In the genomic region with DNA sequence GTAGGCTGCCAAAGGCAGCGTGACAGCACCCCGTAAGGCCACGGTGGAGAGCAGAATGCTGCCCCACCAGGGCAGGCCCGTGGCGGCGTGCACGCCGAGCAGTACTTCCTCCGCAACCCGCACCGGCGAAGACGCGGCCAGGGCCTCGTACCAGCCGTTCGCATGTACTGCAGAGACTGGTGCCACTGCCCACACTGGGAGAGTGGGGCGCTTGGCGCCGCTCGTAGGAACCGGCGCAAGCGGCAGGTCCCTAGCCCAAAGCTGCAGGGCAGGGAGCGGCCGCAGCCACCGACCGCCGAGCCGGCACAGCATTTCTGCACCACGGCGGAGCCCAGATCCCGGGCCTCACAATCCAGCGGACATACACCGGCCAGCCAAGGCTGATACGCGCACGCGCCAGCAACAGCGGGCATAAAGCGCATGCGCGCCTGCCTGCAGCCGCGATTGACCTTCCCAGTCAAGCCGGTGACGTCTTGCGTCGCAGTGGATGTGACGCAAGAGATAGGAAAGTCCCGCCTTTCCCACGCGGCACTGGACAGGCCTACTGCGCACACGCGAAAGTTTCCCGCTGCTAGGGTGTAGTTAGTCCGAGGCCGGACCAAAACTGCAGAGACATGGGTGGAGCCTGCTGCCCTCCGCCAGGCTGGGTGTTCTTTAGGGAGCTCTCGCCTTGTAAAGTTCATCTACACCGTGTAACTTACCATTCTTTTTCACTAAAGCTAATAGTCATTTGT, we compare ENCODE assay signal across 8 cellular contexts. TPM values are rescaled to one million over a fixed set of nuclear protein-coding genes. Genes with fewer than 3 reads are reported as not detected.
DNase-seq lines count a peak whose midpoint lies in the region; ATAC-seq and TF ChIP-seq lines count a peak whose summit lies in the region.

A gene with protein sequence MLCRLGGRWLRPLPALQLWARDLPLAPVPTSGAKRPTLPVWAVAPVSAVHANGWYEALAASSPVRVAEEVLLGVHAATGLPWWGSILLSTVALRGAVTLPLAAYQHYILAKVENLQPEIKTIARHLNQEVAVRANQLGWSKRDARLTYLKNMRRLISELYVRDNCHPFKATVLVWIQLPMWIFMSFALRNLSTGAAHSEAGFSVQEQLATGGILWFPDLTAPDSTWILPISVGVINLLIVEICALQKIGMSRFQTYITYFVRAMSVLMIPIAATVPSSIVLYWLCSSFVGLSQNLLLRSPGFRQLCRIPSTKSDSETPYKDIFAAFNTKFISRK (minus strand): TSS at position 379 of the 734 bp plus-strand sequence. CDS start 67 bp downstream, at position 312.

- H3K36me3 ChIP-seq in lung (ENCODE audit: control insufficient read depth in 2 of 2, insufficient read depth in 2 of 2, low read length in 2 of 2) = peaks cover under 1 to 3% of the 10 kb centered on the region in 2 donors

- CTCF ChIA-PET in activated CD8-positive, alpha-beta memory T cell treated with anti-CD3 and anti-CD28 coated beads for 36 hours (lab: Charles Lee) = interaction anchor here (0.9 to 1.0 kb wide), 2 partner anchors 189 to 190 kb away, joined by 3 read pairs; a partner anchor contains a TSS

- H3K27ac ChIP-seq in lung (ENCODE audit: low read depth in 1 of 2, low read length in 1 of 2) = peak within 1 kb of the TSS; percentile 93 to 95

- no peaks in the 10 kb centered on the region for H3K27me3 ChIP-seq in lung (ENCODE audit: control insufficient read depth, insufficient read depth)

- POLR2A ChIA-PET in activated CD8-positive, alpha-beta memory T cell treated with anti-CD3 and anti-CD28 coated beads for 36 hours (lab: Charles Lee) = interaction anchor here (0.5 to 3.1 kb wide), 3 partner anchors 11 to 189 kb away, joined by 3 to 23 read pairs (median 5); a partner anchor contains a TSS

- no peaks in the 10 kb centered on the region for H3K9me3 ChIP-seq in lung (ENCODE audit: control insufficient read depth in 2 of 2, insufficient read depth in 1 of 2, low read length in 1 of 2)

- peak within 1 kb of the TSS; percentile 70 for H3K4me3 ChIP-seq in lung

- 0% methylated on average over 62 of the region's 62 CpGs for WGBS in lung, 2 donors

- ATAC-seq in lung (ENCODE audit: insufficient read depth, low FRiP score) = peak; percentile 94

- TF ChIP-seq CTCF in GM20000 (IDR thresholded peaks at IDR 0.05; ENCODE audit: extremely low read depth, missing control alignments) (no peak), lung (IDR thresholded peaks at IDR 0.05; ENCODE audit: control extremely low read depth, extremely low read depth) (no peak)

- H3K4me1 ChIP-seq in lung (ENCODE audit: control insufficient read depth in 2 of 2, insufficient read depth in 2 of 2, low read length in 2 of 2) = peaks cover 0 to 7% of the 10 kb centered on the region in 2 donors

- DNase-seq in COLO829 (ENCODE audit: low spot score) = peak; percentile 99
- DNase-seq in GM20000 (ENCODE audit: low spot score) = peak; percentile 88
- peak; percentile 99 for DNase-seq in HT-29 (ENCODE audit: low spot score)
- DNase-seq in NOMO-1 (lab: John Stamatoyannopoulos, UW; ENCODE audit: unreplicated experiment in 2 of 2) = peak; percentile 93 to 95
- DNase-seq in effector CD8-positive, alpha-beta T cell (lab: John Stamatoyannopoulos, UW) = peak; percentile 92
- DNase-seq in lung (ENCODE audit: low spot score) = peak; percentile 98
- peak; percentile 87 to 90 (median 89) for DNase-seq in stimulated activated CD4-positive, alpha-beta T cell treated with anti-CD3 and anti-CD28 coated beads, TNF-alpha, amount 100 ng/mL, for 4 hours (ENCODE audit: low read depth in 3 of 3)

RNA-seq across cellular contexts. Expression of the gene that starts here (rescaled TPM):
- 19.1 and 33.7 TPM in 2 replicates for total RNA-seq in HT-29 (2014; rRNA removed; shearing (Covaris generic))
- 10 to 100 TPM; 26.2 to 26.3 TPM for total RNA-seq in activated CD8-positive, alpha-beta memory T cell treated with anti-CD3 and anti-CD28 coated beads for 36 hours
- total RNA-seq in lung = 10 to 100 TPM; 16.0 to 18.6 TPM
- polyA plus RNA-seq in lung = 10 to 100 TPM; 10.3 to 11.2 TPM

Comparison
In these comparisons a context has a peak if more than half of its experiments do, and no peak if none do; other contexts are left out.
1. Peak in every context shown above with its lines: DNase-seq, ATAC-seq, H3K4me3 ChIP-seq and H3K27ac ChIP-seq.